Comparison of ENCODE assay signal across 8 cellular contexts in the genomic region with DNA sequence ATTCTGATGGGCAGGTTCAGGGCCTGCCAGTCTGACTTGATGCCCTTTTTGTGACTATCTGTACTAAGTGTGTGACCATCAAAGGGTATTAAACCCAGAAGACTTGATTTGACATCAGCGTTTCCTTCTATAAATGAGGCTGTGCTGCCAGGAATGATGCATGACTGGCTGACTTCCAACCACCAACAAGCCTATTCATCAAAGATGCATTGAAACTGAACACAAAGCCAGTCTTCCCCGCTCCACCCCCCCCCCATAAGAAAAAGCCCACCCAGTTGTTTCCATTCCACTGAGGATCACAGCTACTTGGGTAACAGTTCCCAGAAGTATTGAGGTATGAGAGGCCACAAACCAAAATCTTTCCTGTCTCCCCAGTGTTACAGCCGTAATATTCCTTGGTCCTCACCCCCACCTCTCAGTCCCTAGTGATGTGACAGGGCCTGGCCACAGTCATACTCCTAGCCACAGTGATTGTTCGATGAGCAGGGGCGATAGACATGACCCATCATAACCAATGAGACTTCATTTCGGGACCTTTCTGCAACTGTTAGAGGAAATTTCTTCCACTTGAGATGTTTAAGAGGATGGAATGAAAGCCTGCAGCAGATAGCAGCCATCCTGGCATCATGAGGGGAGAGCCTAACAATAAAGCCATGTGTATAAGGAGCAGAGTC. TPM values are rescaled to one million over a fixed set of nuclear protein-coding genes. Genes with fewer than 3 reads are reported as not detected.
A peak's percentile ranks its signal among the peaks of the same experiment; 100 is the strongest.
DNase-seq lines count a peak whose midpoint lies in the region; ATAC-seq and TF ChIP-seq lines count a peak whose summit lies in the region.

No MANE protein-coding gene starts in this region.

- no peak overlapping the region for H2BK120ac ChIP-seq in neuronal stem cell (ENCODE audit: low read depth, low read length)

- no peak overlapping the region for H4K8ac ChIP-seq in neuronal stem cell (ENCODE audit: low read depth, low read length)

- no peaks in the 10 kb centered on the region for H3K9me3 ChIP-seq in neuronal stem cell (replicated peaks in 1 of 2; ENCODE audit: control insufficient read depth in 2 of 2, insufficient read depth in 1 of 2, low read depth in 1 of 2, low read length in 2 of 2)
- H3K9me3 ChIP-seq in WERI-Rb-1 (ENCODE audit: severe bottlenecking): no peaks in the 10 kb centered on the region

- H3K4me3 ChIP-seq in cardiac fibroblast (replicated peaks in 1 of 2; ENCODE audit: low read depth in 2 of 2, low read length in 2 of 2): no peak overlapping the region
- no peak overlapping the region for H3K4me3 ChIP-seq in neuronal stem cell (ENCODE audit: low read length in 2 of 2)
- H3K4me3 ChIP-seq in H7 (ENCODE audit: insufficient read depth, low read depth, low read length): no peak overlapping the region
- H3K4me3 ChIP-seq in WERI-Rb-1 (ENCODE audit: low read depth, low read length): no peak overlapping the region

- H2AFZ ChIP-seq in neuronal stem cell (ENCODE audit: low read length): peak overlapping the region; percentile 25

- H2BK15ac ChIP-seq in neuronal stem cell (ENCODE audit: low read length): no peak overlapping the region

- no peak for ATAC-seq in HG02852 (IDR thresholded peaks at IDR 0.05; ENCODE audit: unreplicated experiment)

- H3K27me3 ChIP-seq in neuronal stem cell (ENCODE audit: control insufficient read depth in 3 of 3, insufficient read depth in 3 of 3, low read depth in 1 of 3, low read length in 3 of 3) (no peaks in the 10 kb centered on the region), H7 (ENCODE audit: control insufficient read depth, insufficient read depth, low read length) (no peaks in the 10 kb centered on the region), WERI-Rb-1 (ENCODE audit: insufficient read depth, low read depth, severe bottlenecking) (no peaks in the 10 kb centered on the region)

- DNase-seq in Ammon's horn (ENCODE audit: low spot score) (peak; percentile 90), NCI-H446 (lab: John Stamatoyannopoulos, UW) (peak; percentile 24 to 49), cardiac fibroblast (ENCODE audit: low read depth in 2 of 2) (peak; percentile 42), neuronal stem cell (ENCODE audit: low spot score) (no peak), H7 (no peak), activated gamma-delta T cell (lab: John Stamatoyannopoulos, UW) (no peak), WERI-Rb-1 (no peak)

- H3K18ac ChIP-seq in neuronal stem cell (ENCODE audit: low read length): peak overlapping the region; percentile 5

- no peak overlapping the region for H3K27ac ChIP-seq in neuronal stem cell (replicated peaks; ENCODE audit: low read length)
- H3K27ac ChIP-seq in WERI-Rb-1: no peak overlapping the region

- H3K14ac ChIP-seq in neuronal stem cell (ENCODE audit: low read length): no peak overlapping the region

- no peak overlapping the region for H3K4me2 ChIP-seq in neuronal stem cell (ENCODE audit: insufficient read depth, low read length, poor library complexity, severe bottlenecking)

- no peak overlapping the region for H3K9ac ChIP-seq in neuronal stem cell (ENCODE audit: low read depth, low read length, poor library complexity)

- H4K91ac ChIP-seq in neuronal stem cell (ENCODE audit: low read depth, low read length, poor library complexity): no peak overlapping the region

- no peaks in the 10 kb centered on the region for H3K36me3 ChIP-seq in neuronal stem cell (replicated peaks in 1 of 2; ENCODE audit: control insufficient read depth in 2 of 2, insufficient read depth in 2 of 2, low read length in 2 of 2)
- H3K36me3 ChIP-seq in H7 (replicated peaks; ENCODE audit: control insufficient read depth, insufficient read depth, low read length): no peaks in the 10 kb centered on the region
- peaks cover 37% of the 10 kb centered on the region for H3K36me3 ChIP-seq in WERI-Rb-1

- H3K79me1 ChIP-seq in neuronal stem cell (ENCODE audit: low read depth, low read length): no peaks in the 10 kb centered on the region

- WGBS in neuronal stem cell (ENCODE audit: extremely low coverage in 2 of 2, insufficient read length in 2 of 2, insufficient replicate concordance in 1 of 2), 2 donors: no CpG with 5 or more reads among the region's 6 CpGs

- no peak overlapping the region for H3K4ac ChIP-seq in neuronal stem cell (ENCODE audit: low read length)

- no peak overlapping the region for H3K23ac ChIP-seq in neuronal stem cell (ENCODE audit: low read depth, low read length, poor library complexity)

- peaks cover 6 to 30% of the 10 kb centered on the region in 2 donors for H3K4me1 ChIP-seq in neuronal stem cell (ENCODE audit: control insufficient read depth in 2 of 2, insufficient read depth in 1 of 2, low read depth in 1 of 2, low read length in 2 of 2)

- TF ChIP-seq CTCF in cardiac fibroblast (IDR thresholded peaks at IDR 0.05; ENCODE audit: low read depth, low read length) (no peak), WERI-Rb-1 (IDR thresholded peaks at IDR 0.05; ENCODE audit: low read depth, low read length) (no peak)

- no peak overlapping the region for H2AK5ac ChIP-seq in neuronal stem cell (ENCODE audit: low read depth, low read length)

- H2BK5ac ChIP-seq in neuronal stem cell (ENCODE audit: low read length): no peak overlapping the region

- H2BK12ac ChIP-seq in neuronal stem cell (ENCODE audit: low read length): no peak overlapping the region

RNA-seq across cellular contexts. Expression of a gene that starts 22.6 kb away (rescaled TPM):
- polyA plus RNA-seq in neuronal stem cell (2013, experiment 1 of 2): 6.1 TPM
- 6.0 TPM for polyA plus RNA-seq in neuronal stem cell (2013, experiment 2 of 2)
- total RNA-seq in H7 (2014; rRNA removed; shearing (Covaris generic)): 8.0 and 10.0 TPM in 2 replicates

Comparison
In these comparisons a context has a peak if more than half of its experiments do, and no peak if none do; other contexts are left out.
1. DNase-seq: peak in Ammon's horn (single experiment), NCI-H446 (2 of 2) and cardiac fibroblast (2 of 2); none in neuronal stem cell (single experiment), H7 (single experiment), activated gamma-delta T cell (single experiment) and WERI-Rb-1 (single experiment).